In genomic region chr10:110872984-110873569, GRCh38 we compare ENCODE assay signal across 8 cellular contexts. TPM values are rescaled to one million over a fixed set of nuclear protein-coding genes. Genes with fewer than 3 reads are reported as not detected.
A peak's percentile ranks its signal among the peaks of the same experiment; 100 is the strongest.
DNase-seq lines count a peak whose midpoint lies in the region; ATAC-seq and TF ChIP-seq lines count a peak whose summit lies in the region.

No MANE protein-coding gene starts in this region.

- H3K36me3 Mint-ChIP-seq in activated naive CD4-positive, alpha-beta T cell treated with anti-CD3 and anti-CD28 coated beads for 36 hours (ENCODE audit: low read depth): peaks cover 6% of the 10 kb centered on the region
- peaks cover 12% of the 10 kb centered on the region for H3K36me3 Mint-ChIP-seq in activated naive CD8-positive, alpha-beta T cell treated with anti-CD3 and anti-CD28 coated beads, Interleukin-2, amount 50 U/mL, for 24 hours (ENCODE audit: low read depth)

- H3K4me1 ChIP-seq in left lung (peaks cover 9 to 40% of the 10 kb centered on the region in 2 donors), tibial artery (peaks cover 0 to 35% (median 7%) of the 10 kb centered on the region in 4 donors)

- peak overlapping the region; percentile 96 for H3K27ac Mint-ChIP-seq in activated naive CD4-positive, alpha-beta T cell treated with anti-CD3 and anti-CD28 coated beads for 36 hours
- peak overlapping the region; percentile 92 for H3K27ac Mint-ChIP-seq in activated naive CD8-positive, alpha-beta T cell treated with anti-CD3 and anti-CD28 coated beads, Interleukin-2, amount 50 U/mL, for 24 hours

- intact Hi-C loops in activated naive CD4-positive, alpha-beta T cell treated with anti-CD3 and anti-CD28 coated beads for 36 hours (cut with micrococcal nuclease): loop anchor here (1.0 to 10.0 kb wide), 9 partner anchors 9 to 798 kb away; partner anchors contain the start of genes BBIP1, SHOC2 and SMC3
- intact Hi-C loops in left lung (cut with DNase I): no loop called here
- intact Hi-C loops in tibial artery (cut with DNase I; ENCODE audit: low total_unique reads): loop anchor here (5.0 kb wide), 2 partner anchors 44 to 51 kb away; partner anchors contain the start of genes BBIP1 and SHOC2

- CTCF ChIA-PET in activated naive CD4-positive, alpha-beta T cell treated with anti-CD3 and anti-CD28 coated beads for 36 hours (lab: Charles Lee): interaction anchor here (0.7 to 1.9 kb wide), 5 partner anchors 14 to 70 kb away, joined by 3 to 7 read pairs (median 5); no protein-coding TSS in a partner anchor

- H3K27me3 ChIP-seq in left lung (no peaks in the 10 kb centered on the region), tibial artery (no peaks in the 10 kb centered on the region)

- H3K9me3 Mint-ChIP-seq in activated naive CD4-positive, alpha-beta T cell treated with anti-CD3 and anti-CD28 coated beads for 36 hours: no peaks in the 10 kb centered on the region
- no peaks in the 10 kb centered on the region for H3K9me3 Mint-ChIP-seq in activated naive CD8-positive, alpha-beta T cell treated with anti-CD3 and anti-CD28 coated beads, Interleukin-2, amount 50 U/mL, for 24 hours

- H3K36me3 ChIP-seq in left lung: no peaks in the 10 kb centered on the region
- H3K36me3 ChIP-seq in tibial artery: peaks cover 0 to 7% (median 2%) of the 10 kb centered on the region in 3 donors

- no peak for TF ChIP-seq CTCF in left lung (IDR thresholded peaks at IDR 0.05)
- TF ChIP-seq CTCF in tibial artery (IDR thresholded peaks at IDR 0.05): no peak

- H3K27ac ChIP-seq in left lung: peak overlapping the region; percentile 96 to 97
- peak overlapping the region; percentile 100 for H3K27ac ChIP-seq in tibial artery

- peaks cover 57% of the 10 kb centered on the region for H3K4me1 Mint-ChIP-seq in activated naive CD4-positive, alpha-beta T cell treated with anti-CD3 and anti-CD28 coated beads for 36 hours (ENCODE audit: low read depth)
- H3K4me1 Mint-ChIP-seq in activated naive CD8-positive, alpha-beta T cell treated with anti-CD3 and anti-CD28 coated beads, Interleukin-2, amount 50 U/mL, for 24 hours: peaks cover 67% of the 10 kb centered on the region

- ATAC-seq in activated naive CD8-positive, alpha-beta T cell treated with anti-CD3 and anti-CD28 coated beads, Interleukin-2, amount 50 U/mL, for 24 hours: no peak
- ATAC-seq in left lung (no peak), GM18511 (IDR thresholded peaks at IDR 0.05; ENCODE audit: unreplicated experiment) (no peak)

- H3K4me3 Mint-ChIP-seq in activated naive CD4-positive, alpha-beta T cell treated with anti-CD3 and anti-CD28 coated beads for 36 hours: peak overlapping the region; percentile 88
- H3K4me3 Mint-ChIP-seq in activated naive CD8-positive, alpha-beta T cell treated with anti-CD3 and anti-CD28 coated beads, Interleukin-2, amount 50 U/mL, for 24 hours: peak overlapping the region; percentile 86

- H3K9me3 ChIP-seq in left lung (no peaks in the 10 kb centered on the region), tibial artery (no peaks in the 10 kb centered on the region)

- H3K4me3 ChIP-seq in left lung (peak overlapping the region; percentile 82 to 94), tibial artery (peak overlapping the region; percentile 98 to 99)

- H3K27me3 Mint-ChIP-seq in activated naive CD4-positive, alpha-beta T cell treated with anti-CD3 and anti-CD28 coated beads for 36 hours (ENCODE audit: low read depth): no peaks in the 10 kb centered on the region
- H3K27me3 Mint-ChIP-seq in activated naive CD8-positive, alpha-beta T cell treated with anti-CD3 and anti-CD28 coated beads, Interleukin-2, amount 50 U/mL, for 24 hours: peaks cover 2% of the 10 kb centered on the region

- no peak for DNase-seq in activated naive CD4-positive, alpha-beta T cell treated with anti-CD3 and anti-CD28 coated beads for 36 hours
- no peak for DNase-seq in activated naive CD4-positive, alpha-beta T cell (lab: John Stamatoyannopoulos, UW)
- DNase-seq in activated naive CD8-positive, alpha-beta T cell treated with anti-CD3 and anti-CD28 coated beads, Interleukin-2, amount 50 U/mL, for 24 hours: no peak
- no peak for DNase-seq in left lung
- DNase-seq in tibial artery: no peak
- DNase-seq in midbrain (lab: John Stamatoyannopoulos, UW): no peak
- DNase-seq in AG20443 (ENCODE audit: low spot score): no peak

RNA-seq across cellular contexts. Expression of gene PDCD4, which starts 1.3 kb away (rescaled TPM):
- 100 to 1,000 TPM; 143 to 146 TPM for total RNA-seq in activated naive CD4-positive, alpha-beta T cell treated with anti-CD3 and anti-CD28 coated beads for 36 hours
- total RNA-seq in left lung: 10 to 100 TPM; 45.7 to 47.5 TPM

RNA-seq across cellular contexts. Expression of gene BBIP1, which starts 45.9 kb away (rescaled TPM):
- total RNA-seq in activated naive CD4-positive, alpha-beta T cell treated with anti-CD3 and anti-CD28 coated beads for 36 hours: 10 to 100 TPM; 37.2 to 42.6 TPM
- 10 to 100 TPM; 22.6 to 30.4 TPM for total RNA-seq in left lung

RNA-seq across cellular contexts. Expression of gene SHOC2, which starts 46.3 kb away (rescaled TPM):
- total RNA-seq in activated naive CD4-positive, alpha-beta T cell treated with anti-CD3 and anti-CD28 coated beads for 36 hours: 10 to 100 TPM; 24.9 to 27.2 TPM
- 10 to 100 TPM; 52.6 to 61.6 TPM for total RNA-seq in left lung

Comparison
In these comparisons a context has a peak if more than half of its experiments do, and no peak if none do; other contexts are left out.
1. intact Hi-C loops: an anchor here in activated naive CD4-positive, alpha-beta T cell treated with anti-CD3 and anti-CD28 coated beads for 36 hours (1.0 to 10.0 kb wide) and tibial artery (5.0 kb wide); none called in left lung.